ENCODE assay signal across 12 cellular contexts in genomic region chr1:231869364-231869763, GRCh38.
DNase-seq lines count a peak whose midpoint lies in the region; ATAC-seq and TF ChIP-seq lines count a peak whose summit lies in the region.
"Had no signal": no experiment of that assay in that cellular context is flagged by ENCODE, and none has a peak within 500 bp of the region (broad histone marks: within the 10 kb centered on the region; RNA-seq: fewer than 3 reads in every experiment).

No MANE protein-coding gene starts in this region.

- H3K4me3 Mint-ChIP-seq in immature natural killer cell = peak overlapping the region in 1 of 5 donors; percentile 13
- no peak overlapping the region for H3K4me3 Mint-ChIP-seq in T-helper 2 cell treated with Interferon-gamma antibody and Interleukin-4, amounts not matched to agents 5 μg/mL and 100 μg/mL, for 36 hours
- H3K4me3 Mint-ChIP-seq: activated naive CD8-positive, alpha-beta T cell treated with anti-CD3 and anti-CD28 coated beads, Interleukin-2, amount 50 U/mL, for 24 hours had no signal

- H3K27me3 Mint-ChIP-seq in immature natural killer cell (ENCODE audit: low read depth in 3 of 3) = no peaks in the 10 kb centered on the region
- H3K27me3 Mint-ChIP-seq in T-helper 2 cell treated with Interferon-gamma antibody and Interleukin-4, amounts not matched to agents 5 μg/mL and 100 μg/mL, for 36 hours (ENCODE audit: low read depth) = peaks cover 2% of the 10 kb centered on the region
- H3K27me3 Mint-ChIP-seq: activated naive CD8-positive, alpha-beta T cell treated with anti-CD3 and anti-CD28 coated beads, Interleukin-2, amount 50 U/mL, for 24 hours had no signal

- peaks cover 47 to 50% of the 10 kb centered on the region in 2 donors for H3K4me1 Mint-ChIP-seq in immature natural killer cell
- H3K4me1 Mint-ChIP-seq in T-helper 2 cell treated with Interferon-gamma antibody and Interleukin-4, amounts not matched to agents 5 μg/mL and 100 μg/mL, for 36 hours (ENCODE audit: low read depth) = peaks cover 7% of the 10 kb centered on the region

- TF ChIP-seq CTCF in GM13976 (IDR thresholded peaks at IDR 0.05; ENCODE audit: borderline replicate concordance, control extremely low read depth, extremely low read depth, insufficient read depth, missing control alignments) = no peak

- in situ Hi-C loops in GM13976 (cut with MboI; ENCODE audit: low sequenced_read_pairs, unreplicated experiment) = loop anchor here (25.0 kb wide), 1 partner anchor 768 kb away; the partner anchor contains the start of gene SIPA1L2

- ATAC-seq in HG03432 (IDR thresholded peaks at IDR 0.05; ENCODE audit: unreplicated experiment) (peak; percentile 64), GM18873 (IDR thresholded peaks at IDR 0.05; ENCODE audit: low FRiP score, unreplicated experiment) (no peak)
- ATAC-seq: activated naive CD8-positive, alpha-beta T cell treated with anti-CD3 and anti-CD28 coated beads, Interleukin-2, amount 50 U/mL, for 24 hours had no signal

- peak overlapping the region in 4 of 6 donors; percentile 3 to 48 (median 26) for H3K27ac Mint-ChIP-seq in immature natural killer cell
- H3K27ac Mint-ChIP-seq in T-helper 2 cell treated with Interferon-gamma antibody and Interleukin-4, amounts not matched to agents 5 μg/mL and 100 μg/mL, for 36 hours = no peak overlapping the region
- H3K27ac Mint-ChIP-seq: activated naive CD8-positive, alpha-beta T cell treated with anti-CD3 and anti-CD28 coated beads, Interleukin-2, amount 50 U/mL, for 24 hours had no signal

- no peaks in the 10 kb centered on the region for H3K36me3 Mint-ChIP-seq in immature natural killer cell
- H3K36me3 Mint-ChIP-seq in T-helper 2 cell treated with Interferon-gamma antibody and Interleukin-4, amounts not matched to agents 5 μg/mL and 100 μg/mL, for 36 hours (ENCODE audit: low read depth) = no peaks in the 10 kb centered on the region

- H3K9me3 Mint-ChIP-seq in immature natural killer cell = no peaks in the 10 kb centered on the region
- no peaks in the 10 kb centered on the region for H3K9me3 Mint-ChIP-seq in T-helper 2 cell treated with Interferon-gamma antibody and Interleukin-4, amounts not matched to agents 5 μg/mL and 100 μg/mL, for 36 hours
- H3K9me3 Mint-ChIP-seq: activated naive CD8-positive, alpha-beta T cell treated with anti-CD3 and anti-CD28 coated beads, Interleukin-2, amount 50 U/mL, for 24 hours had no signal

- DNase-seq in Ammon's horn (ENCODE audit: low spot score) (peak; percentile 35), OCI-M1 (lab: John Stamatoyannopoulos, UW) (peak; percentile 60), immature natural killer cell (no peak), HK-2 (ENCODE audit: unreplicated experiment) (no peak), GM13976 (ENCODE audit: low spot score) (no peak)
- DNase-seq in T-helper 2 cell treated with Interferon-gamma antibody and Interleukin-4, amounts not matched to agents 5 μg/mL and 100 μg/mL, for 36 hours (ENCODE audit: low spot score) = no peak
- DNase-seq: activated naive CD8-positive, alpha-beta T cell treated with anti-CD3 and anti-CD28 coated beads, Interleukin-2, amount 50 U/mL, for 24 hours; activated T-cell treated with anti-CD3 and anti-CD28 coated beads, Interleukin-2, amount 50 U/mL, for 1 hour; central memory CD4-positive, alpha-beta T cell; occipital lobe had no signal

Comparison
In these comparisons a context has a peak if more than half of its experiments do, and no peak if none do; other contexts are left out.
1. DNase-seq: peak in Ammon's horn (single experiment) and OCI-M1 (single experiment); none in immature natural killer cell (0 of 3), HK-2 (single experiment), T-helper 2 cell treated with Interferon-gamma antibody and Interleukin-4, amounts not matched to agents 5 μg/mL and 100 μg/mL, for 36 hours (single experiment) and GM13976 (single experiment).